Comparison of ENCODE assay signal across 10 cellular contexts in genomic region chr1:27885114-27885528, GRCh38. TPM values are rescaled to one million over a fixed set of nuclear protein-coding genes. Genes with fewer than 3 reads are reported as not detected.
DNase-seq lines count a peak whose midpoint lies in the region; ATAC-seq and TF ChIP-seq lines count a peak whose summit lies in the region.
"Had no signal": no experiment of that assay in that cellular context is flagged by ENCODE, and none has a peak within 500 bp of the region (broad histone marks: within the 10 kb centered on the region; RNA-seq: fewer than 3 reads in every experiment).

No MANE protein-coding gene starts in this region.

- H2AFZ ChIP-seq in smooth muscle cell (ENCODE audit: low read depth): no peak overlapping the region

- H3K4me3 Mint-ChIP-seq in T-helper 17 cell: no peak overlapping the region
- H3K4me3 Mint-ChIP-seq in immature natural killer cell: peak overlapping the region; percentile 82 to 91 (median 87)
- no peak overlapping the region for H3K4me3 Mint-ChIP-seq in activated T-cell treated with anti-CD3 and anti-CD28 coated beads, Interleukin-2, amount 50 U/mL, for 4 hours
- H3K4me3 Mint-ChIP-seq: endodermal cell had no signal

- intact Hi-C loops in stomach (cut with DNase I; ENCODE audit: low total_unique reads): no loop called here

- no peaks in the 10 kb centered on the region for H3K9me3 ChIP-seq in T-helper 17 cell (ENCODE audit: control insufficient read depth, low read length, poor library complexity, severe bottlenecking)
- H3K9me3 ChIP-seq in stomach: no peaks in the 10 kb centered on the region
- H3K9me3 ChIP-seq in smooth muscle cell (replicated peaks; ENCODE audit: low read depth): no peaks in the 10 kb centered on the region

- H3K27ac Mint-ChIP-seq in T-helper 17 cell (peak overlapping the region; percentile 90), immature natural killer cell (peak overlapping the region; percentile 93 to 99 (median 98))

- H3K4me1 ChIP-seq in stomach (peaks cover 0 to 24% (median 0%) of the 10 kb centered on the region in 4 donors), smooth muscle cell (ENCODE audit: low read depth) (no peaks in the 10 kb centered on the region)

- WGBS in stomach, 5 donors: 84 to 90% (median 87%) methylated on average over 8 of the region's 8 CpGs
- 96% methylated on average over 8 of the region's 8 CpGs for WGBS in smooth muscle cell (ENCODE audit: low lambda C conversion rate)

- ATAC-seq in T-helper 17 cell: no peak
- ATAC-seq in activated CD4-positive, CD25-positive, alpha-beta regulatory T cell treated with anti-CD3 and anti-CD28 coated beads, Interleukin-2, amount 50 U/mL, for 24 hours: no peak
- no peak for ATAC-seq in GM21381 (IDR thresholded peaks at IDR 0.05; ENCODE audit: unreplicated experiment)
- ATAC-seq in activated T-cell treated with anti-CD3 and anti-CD28 coated beads, Interleukin-2, amount 50 U/mL, for 4 hours: no peak

- H3K27ac ChIP-seq in stomach (peak overlapping the region in 4 of 5 donors; percentile 46 to 89 (median 64)), smooth muscle cell (ENCODE audit: low read depth) (no peak overlapping the region)

- H3K27me3 ChIP-seq in stomach (no peaks in the 10 kb centered on the region), smooth muscle cell (ENCODE audit: low read depth) (no peaks in the 10 kb centered on the region)

- H3K36me3 Mint-ChIP-seq in T-helper 17 cell (ENCODE audit: low read depth) (peaks cover 5% of the 10 kb centered on the region), immature natural killer cell (peaks cover 29 to 51% (median 41%) of the 10 kb centered on the region in 3 donors)
- peaks cover 40% of the 10 kb centered on the region for H3K36me3 Mint-ChIP-seq in activated T-cell treated with anti-CD3 and anti-CD28 coated beads, Interleukin-2, amount 50 U/mL, for 4 hours (ENCODE audit: insufficient read depth)

- H3K27me3 Mint-ChIP-seq in T-helper 17 cell (no peaks in the 10 kb centered on the region), immature natural killer cell (ENCODE audit: low read depth in 3 of 3) (peaks cover 5 to 44% (median 35%) of the 10 kb centered on the region in 3 donors)
- H3K27me3 Mint-ChIP-seq in activated T-cell treated with anti-CD3 and anti-CD28 coated beads, Interleukin-2, amount 50 U/mL, for 4 hours (ENCODE audit: low read depth): no peaks in the 10 kb centered on the region

- DNase-seq in Kasumi-1 (lab: John Stamatoyannopoulos, UW) (peak; percentile 87 to 89), T-helper 17 cell (no peak), immature natural killer cell (no peak), stomach (no peak), smooth muscle cell (lab: John Stamatoyannopoulos, UW; ENCODE audit: unreplicated experiment) (no peak)
- DNase-seq in activated T-cell treated with anti-CD3 and anti-CD28 coated beads, Interleukin-2, amount 50 U/mL, for 4 hours: no peak
- DNase-seq: activated naive CD4-positive, alpha-beta T cell treated with Interleukin-2 at 50 U/mL for 16 hours; endodermal cell had no signal

- H3K79me2 ChIP-seq in smooth muscle cell (ENCODE audit: low read depth): no peaks in the 10 kb centered on the region

- H3K4me2 ChIP-seq in smooth muscle cell: no peak overlapping the region

- H3K4me3 ChIP-seq in stomach (no peak overlapping the region), smooth muscle cell (no peak overlapping the region)

- TF ChIP-seq CTCF in stomach (IDR thresholded peaks at IDR 0.05) (no peak), smooth muscle cell (IDR thresholded peaks at IDR 0.05; ENCODE audit: borderline replicate concordance, insufficient read depth, poor library complexity, severe bottlenecking) (no peak)

- no peaks in the 10 kb centered on the region for H3K9me3 Mint-ChIP-seq in immature natural killer cell
- no peaks in the 10 kb centered on the region for H3K9me3 Mint-ChIP-seq in activated T-cell treated with anti-CD3 and anti-CD28 coated beads, Interleukin-2, amount 50 U/mL, for 4 hours
- H3K9me3 Mint-ChIP-seq: endodermal cell had no signal

- no peak for TF ChIP-seq POLR2A in stomach (IDR thresholded peaks at IDR 0.05)

- peaks cover 55% of the 10 kb centered on the region for H3K4me1 Mint-ChIP-seq in T-helper 17 cell
- H3K4me1 Mint-ChIP-seq in immature natural killer cell: peaks cover 72 to 74% of the 10 kb centered on the region in 2 donors
- peaks cover 70% of the 10 kb centered on the region for H3K4me1 Mint-ChIP-seq in activated T-cell treated with anti-CD3 and anti-CD28 coated beads, Interleukin-2, amount 50 U/mL, for 4 hours (ENCODE audit: low read depth)

- no peaks in the 10 kb centered on the region for H3F3A ChIP-seq in smooth muscle cell (ENCODE audit: low read depth)

- H3K36me3 ChIP-seq in stomach: peaks cover 0 to 71% (median 62%) of the 10 kb centered on the region in 4 donors
- no peaks in the 10 kb centered on the region for H3K36me3 ChIP-seq in smooth muscle cell (ENCODE audit: low read depth)

- H3K9ac ChIP-seq in smooth muscle cell (ENCODE audit: low read depth): no peak overlapping the region

- no peaks in the 10 kb centered on the region for H4K20me1 ChIP-seq in smooth muscle cell (ENCODE audit: low read depth)

- no peak for TF ChIP-seq EP300 in stomach (IDR thresholded peaks at IDR 0.05)

RNA-seq across cellular contexts. Expression of gene THEMIS2, which starts 12.8 kb away (rescaled TPM):
- total RNA-seq in T-helper 17 cell (10 to 100 TPM; 33.6 to 72.0 TPM), stomach (10 to 100 TPM in 3 of 5 donors, 1 to 10 TPM in 2; 5.3 to 44.0 (median 17.6) TPM), smooth muscle cell (1.6 and 3.2 TPM in 2 replicates)
- polyA plus RNA-seq in immature natural killer cell (100 to 1,000 TPM in 2 of 3 donors, 10 to 100 TPM in 1; 93.2 to 146 (median 101) TPM), stomach (10 to 100 TPM in 2 of 3 donors, 1 to 10 TPM in 1; 9.8 to 18.2 (median 15.6) TPM), smooth muscle cell (4.2 and 4.6 TPM in 2 replicates)
- total RNA-seq in activated T-cell treated with anti-CD3 and anti-CD28 coated beads, Interleukin-2, amount 50 U/mL, for 4 hours: 10 to 100 TPM in 1 of 3 donors, 1 to 10 TPM in 2; 7.5 to 14.2 (median 9.9) TPM

RNA-seq across cellular contexts. Expression of gene RPA2, which starts 29.3 kb away (rescaled TPM):
- total RNA-seq in T-helper 17 cell (10 to 100 TPM; 21.3 to 33.3 TPM), stomach (10 to 100 TPM in 2 of 5 donors, 1 to 10 TPM in 2, under 1 TPM in 1; 0.58 to 44.4 (median 4.0) TPM), smooth muscle cell (28.1 and 39.5 TPM in 2 replicates)
- polyA plus RNA-seq in immature natural killer cell (100 to 1,000 TPM; 258 to 407 (median 270) TPM), stomach (10 to 100 TPM; 21.9 to 37.6 (median 29.1) TPM), smooth muscle cell (27.0 and 38.5 TPM in 2 replicates)
- total RNA-seq in activated T-cell treated with anti-CD3 and anti-CD28 coated beads, Interleukin-2, amount 50 U/mL, for 4 hours: 100 to 1,000 TPM; 126 to 136 (median 130) TPM

RNA-seq across cellular contexts. Expression of gene SMPDL3B, which starts 49.7 kb away (rescaled TPM):
- total RNA-seq in T-helper 17 cell (not detected), stomach (10 to 100 TPM in 2 of 5 donors, 1 to 10 TPM in 1, under 1 TPM in 1, not detected in 1; 0.89 to 73.6 (median 12.7) TPM), smooth muscle cell (1.3 TPM in 1 of 2 replicates, not detected in the other)
- polyA plus RNA-seq in immature natural killer cell (1 to 10 TPM in 1 of 3 donors, under 1 TPM in 1, not detected in 1; 0.71 to 2.3 TPM), stomach (10 to 100 TPM in 1 of 3 donors, 1 to 10 TPM in 2; 2.9 to 17.9 (median 8.0) TPM), smooth muscle cell (0.41 and 1.7 TPM in 2 replicates)
- total RNA-seq in activated T-cell treated with anti-CD3 and anti-CD28 coated beads, Interleukin-2, amount 50 U/mL, for 4 hours: under 1 TPM; 0.16 to 0.43 (median 0.22) TPM

RNA-seq across cellular contexts. Expression of gene PPP1R8, which starts 54.5 kb away (rescaled TPM):
- total RNA-seq in T-helper 17 cell: 10 to 100 TPM; 19.6 to 21.4 TPM
- polyA plus RNA-seq in immature natural killer cell: 10 to 100 TPM; 37.7 to 51.1 (median 45.1) TPM
- total RNA-seq in stomach: 10 to 100 TPM in 3 of 5 donors, 1 to 10 TPM in 1, under 1 TPM in 1; 0.58 to 40.0 (median 22.7) TPM
- polyA plus RNA-seq in stomach: 10 to 100 TPM; 20.4 to 25.1 (median 21.8) TPM
- total RNA-seq in smooth muscle cell: 35.4 and 36.4 TPM in 2 replicates
- 10.6 and 14.4 TPM in 2 replicates for polyA plus RNA-seq in smooth muscle cell
- 10 to 100 TPM; 67.7 to 82.5 (median 75.9) TPM for total RNA-seq in activated T-cell treated with anti-CD3 and anti-CD28 coated beads, Interleukin-2, amount 50 U/mL, for 4 hours

Comparison
In these comparisons a context has a peak if more than half of its experiments do, and no peak if none do; other contexts are left out.
1. DNase-seq: peak in Kasumi-1 (2 of 2); none in T-helper 17 cell (0 of 3), immature natural killer cell (0 of 3), stomach (single experiment), smooth muscle cell (single experiment) and activated T-cell treated with anti-CD3 and anti-CD28 coated beads, Interleukin-2, amount 50 U/mL, for 4 hours (single experiment).
2. H3K4me3 Mint-ChIP-seq: peak in immature natural killer cell (5 of 5); none in T-helper 17 cell (single experiment) and activated T-cell treated with anti-CD3 and anti-CD28 coated beads, Interleukin-2, amount 50 U/mL, for 4 hours (single experiment).